In genomic region chr15:39114690-39115378, GRCh38 we compare ENCODE assay signal across 13 cellular contexts.
DNase-seq lines count a peak whose midpoint lies in the region; ATAC-seq and TF ChIP-seq lines count a peak whose summit lies in the region.
"Had no signal": no experiment of that assay in that cellular context is flagged by ENCODE, and none has a peak within 500 bp of the region (broad histone marks: within the 10 kb centered on the region; RNA-seq: fewer than 3 reads in every experiment).

No MANE protein-coding gene starts in this region.

- peaks cover 0 to 9% of the 10 kb centered on the region in 2 donors for H3K4me1 ChIP-seq in esophagus (ENCODE audit: control insufficient read depth in 2 of 2, insufficient read depth in 2 of 2, low read length in 1 of 2)
- H3K4me1 ChIP-seq: BE2C had no signal

- no peak for TF ChIP-seq CTCF in HFFc6 (IDR thresholded peaks at IDR 0.05)
- TF ChIP-seq CTCF in RWPE1 (conservative IDR thresholded peaks at IDR 0.05; ENCODE audit: low read depth): no peak

- no peak for DNase-seq in HFFc6
- peak; percentile 24 for DNase-seq in RWPE1 (ENCODE audit: low spot score)
- no peak for DNase-seq in mucosa of gallbladder (ENCODE audit: low spot score)
- DNase-seq in retina: no peak
- DNase-seq: BE2C; CD4-positive, alpha-beta memory T cell; DMS79 treated with DMSO at 0.1 percent for 48 hours had no signal

- H3K27me3 ChIP-seq in esophagus (ENCODE audit: control insufficient read depth in 1 of 2, insufficient read depth in 2 of 2, low read length in 2 of 2): no peaks in the 10 kb centered on the region
- H3K27me3 ChIP-seq: BE2C had no signal

- CTCF ChIA-PET in RWPE1 (lab: Yijun Ruan, JAX): interaction anchor here (0.7 to 1.5 kb wide), 3 partner anchors 7 to 27 kb away, joined by 3 read pairs; no protein-coding TSS in a partner anchor

- H3K36me3 Mint-ChIP-seq in HFFc6 (ENCODE audit: low read depth): peaks cover 30% of the 10 kb centered on the region
- no peaks in the 10 kb centered on the region for H3K36me3 Mint-ChIP-seq in stimulated activated memory B cell treated with anti-CD40 and anti-IgM and Interleukin-4, amounts not matched to agents 10 μg/mL and 1 μg/mL and 100 μg/mL, for 72 hours
- H3K36me3 Mint-ChIP-seq: CD4-positive, alpha-beta memory T cell had no signal

- peaks cover 19% of the 10 kb centered on the region for H3K9me3 Mint-ChIP-seq in HFFc6
- H3K9me3 Mint-ChIP-seq in stimulated activated memory B cell treated with anti-CD40 and anti-IgM and Interleukin-4, amounts not matched to agents 10 μg/mL and 1 μg/mL and 100 μg/mL, for 72 hours: peaks cover 12% of the 10 kb centered on the region

- POLR2A ChIA-PET in RWPE1 (lab: Yijun Ruan, JAX; ENCODE audit: low non-redundant PET): no interaction called here

- 83 to 100% methylated on average over 1 of the region's 1 CpG for WGBS in esophagus, 2 donors

- ATAC-seq in stimulated activated memory B cell treated with anti-CD40 and anti-IgM and Interleukin-4, amounts not matched to agents 10 μg/mL and 1 μg/mL and 100 μg/mL, for 72 hours: peak; percentile 39
- ATAC-seq in HG02571 (IDR thresholded peaks at IDR 0.05; ENCODE audit: unreplicated experiment): no peak
- ATAC-seq: HepG2 had no signal

- H3K27ac Mint-ChIP-seq in HFFc6: peak overlapping the region; percentile 59; the same call in 1 of the 2 replicates
- H3K27ac Mint-ChIP-seq in stimulated activated memory B cell treated with anti-CD40 and anti-IgM and Interleukin-4, amounts not matched to agents 10 μg/mL and 1 μg/mL and 100 μg/mL, for 72 hours: no peak overlapping the region
- H3K27ac Mint-ChIP-seq: CD4-positive, alpha-beta memory T cell had no signal

- H3K36me3 ChIP-seq in esophagus (ENCODE audit: control insufficient read depth in 2 of 2, insufficient read depth in 2 of 2, low read length in 1 of 2): no peaks in the 10 kb centered on the region
- H3K36me3 ChIP-seq: BE2C had no signal

- peak overlapping the region; percentile 38 for H3K27ac ChIP-seq in RWPE1
- H3K27ac ChIP-seq in esophagus (ENCODE audit: low read depth in 2 of 2, low read length in 1 of 2): peak overlapping the region; percentile 3 to 35
- H3K27ac ChIP-seq: C4-2B had no signal

- no peaks in the 10 kb centered on the region for H3K9me3 ChIP-seq in esophagus (ENCODE audit: control insufficient read depth in 2 of 2, insufficient read depth in 1 of 2, low read depth in 1 of 2, low read length in 1 of 2)
- H3K9me3 ChIP-seq: BE2C had no signal

- H3K4me1 Mint-ChIP-seq in HFFc6 (ENCODE audit: low read depth): peaks cover 92% of the 10 kb centered on the region
- no peaks in the 10 kb centered on the region for H3K4me1 Mint-ChIP-seq in stimulated activated memory B cell treated with anti-CD40 and anti-IgM and Interleukin-4, amounts not matched to agents 10 μg/mL and 1 μg/mL and 100 μg/mL, for 72 hours
- H3K4me1 Mint-ChIP-seq: CD4-positive, alpha-beta memory T cell had no signal

- no peak overlapping the region for H3K4me3 ChIP-seq in esophagus (ENCODE audit: low read depth in 1 of 2, low read length in 2 of 2)
- H3K4me3 ChIP-seq: GM23248 had no signal

- no peak overlapping the region for H3K4me3 Mint-ChIP-seq in HFFc6
- no peak overlapping the region for H3K4me3 Mint-ChIP-seq in stimulated activated memory B cell treated with anti-CD40 and anti-IgM and Interleukin-4, amounts not matched to agents 10 μg/mL and 1 μg/mL and 100 μg/mL, for 72 hours
- H3K4me3 Mint-ChIP-seq: CD4-positive, alpha-beta memory T cell had no signal

- no peaks in the 10 kb centered on the region for H3K27me3 Mint-ChIP-seq in HFFc6 (ENCODE audit: insufficient read depth)
- peaks cover 11% of the 10 kb centered on the region for H3K27me3 Mint-ChIP-seq in stimulated activated memory B cell treated with anti-CD40 and anti-IgM and Interleukin-4, amounts not matched to agents 10 μg/mL and 1 μg/mL and 100 μg/mL, for 72 hours
